ENCODE assay signal across 1 cellular context in the genomic region with DNA sequence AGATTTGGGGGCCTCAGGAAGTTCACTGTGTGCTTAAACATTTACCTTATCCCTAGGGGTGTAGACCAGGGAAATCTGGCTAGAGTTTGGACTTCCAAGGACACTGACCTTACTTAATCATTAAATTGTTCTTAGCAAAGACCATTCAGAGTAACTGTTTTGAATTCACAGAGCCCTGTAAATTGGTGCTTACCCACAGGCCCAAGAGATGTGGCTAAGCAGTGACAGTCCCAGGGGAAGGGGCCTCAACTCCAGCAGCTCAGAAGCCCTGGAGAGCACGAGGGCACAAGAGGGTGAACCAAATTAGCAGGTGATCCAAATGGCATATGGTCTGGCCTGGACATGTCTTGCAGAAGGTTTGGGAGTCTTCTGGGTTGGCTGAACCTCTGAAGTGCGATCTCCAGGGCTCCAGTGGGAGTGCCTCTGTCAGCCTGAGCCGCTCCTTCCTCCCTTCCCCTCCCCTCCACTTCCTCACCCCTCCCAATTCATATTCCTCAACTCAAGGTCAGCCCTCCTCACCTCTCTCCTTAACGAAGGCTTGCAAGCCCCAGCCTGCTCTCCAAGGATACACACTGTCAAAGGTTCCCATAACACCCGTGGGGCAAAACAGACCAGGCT.
TF ChIP-seq lines count a peak whose summit lies in the region.

No MANE protein-coding gene starts in this region.

TF ChIP-seq in H1, 55 proteins besides CTCF, POLR2A, EP300 and RAD21:
- TF ChIP-seq ATF2 (IDR thresholded peaks at IDR 0.05; ENCODE audit: low read length): no peak
- no peak for TF ChIP-seq TBP (IDR thresholded peaks at IDR 0.05; ENCODE audit: low read depth, low read length)
- no peak for TF ChIP-seq TAF1 (IDR thresholded peaks at IDR 0.05; ENCODE audit: low read depth, low read length)
